In the genomic region with DNA sequence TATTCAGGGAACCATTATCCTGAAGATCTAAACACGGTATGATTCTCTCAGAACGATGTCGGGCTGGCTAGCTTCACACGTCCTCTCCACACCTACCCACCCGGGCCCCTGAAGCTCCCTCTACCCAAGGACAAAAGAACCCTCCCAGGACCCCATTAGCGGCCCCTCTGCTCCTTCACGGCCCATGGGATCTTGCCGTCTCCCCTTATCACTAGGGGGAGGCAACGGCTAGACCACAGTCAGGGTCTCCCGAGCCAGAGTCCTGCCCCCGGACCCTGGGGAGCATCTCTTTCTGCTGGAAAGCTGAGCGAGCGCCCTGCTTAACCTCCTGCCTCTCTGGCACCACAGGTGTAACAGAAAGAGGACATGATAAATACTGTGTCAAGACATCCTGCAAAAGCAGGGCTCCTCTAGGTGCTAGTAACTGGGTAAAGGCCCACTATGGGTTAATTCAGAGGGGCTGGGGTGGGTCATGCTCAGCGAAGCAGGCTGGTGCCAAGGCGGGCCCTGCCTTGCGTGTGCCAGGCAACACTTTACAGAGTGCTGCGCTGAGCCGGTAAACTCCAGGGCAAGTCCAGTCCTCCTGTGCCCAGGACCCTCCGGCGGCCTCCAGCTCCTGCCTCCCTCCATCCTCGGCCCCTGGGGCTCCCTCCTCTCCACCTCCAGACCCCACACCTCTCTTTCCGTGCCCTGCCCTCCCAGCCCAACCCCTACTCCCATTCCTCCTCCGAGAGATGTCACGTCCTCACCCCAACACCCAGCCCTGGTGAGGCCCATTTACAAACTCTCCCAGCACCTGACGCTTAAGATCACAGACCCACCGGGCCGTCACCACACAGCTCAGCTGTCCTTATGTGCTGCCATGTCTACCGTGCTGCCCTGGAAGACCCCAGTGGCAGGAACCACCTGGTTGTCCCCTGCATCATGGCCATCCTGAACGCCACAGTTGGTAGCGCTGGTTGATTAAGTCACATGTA, we compare ENCODE assay signal across 13 cellular contexts. TPM values are rescaled to one million over a fixed set of nuclear protein-coding genes. Genes with fewer than 3 reads are reported as not detected.
DNase-seq lines count a peak whose midpoint lies in the region; ATAC-seq and TF ChIP-seq lines count a peak whose summit lies in the region.
"Had no signal": no experiment of that assay in that cellular context is flagged by ENCODE, and none has a peak within 500 bp of the region (broad histone marks: within the 10 kb centered on the region; RNA-seq: fewer than 3 reads in every experiment).

No MANE protein-coding gene starts in this region.

- H3K4me1 Mint-ChIP-seq in IgD-negative memory B cell (peaks cover 18 to 45% (median 35%) of the 10 kb centered on the region in 3 donors), natural killer cell (peaks cover 39 to 53% of the 10 kb centered on the region in 2 donors)

- H3K27me3 ChIP-seq in BLaER1 treated with 17β-estradiol and CSF1 and Interleukin-3, amounts not matched to agents 10 nM and 100 nM, result no peaks in the 10 kb centered on the region
- no peaks in the 10 kb centered on the region for H3K27me3 ChIP-seq in dorsolateral prefrontal cortex
- H3K27me3 ChIP-seq: left lung had no signal

- peak overlapping the region; percentile 93 to 100 (median 98) for H3K4me2 ChIP-seq in BLaER1 treated with 17β-estradiol and CSF1 and Interleukin-3, amounts not matched to agents 10 nM and 100 nM

- H3K36me3 ChIP-seq in BLaER1 treated with 17β-estradiol and CSF1 and Interleukin-3, amounts not matched to agents 10 nM and 100 nM, result peaks cover 9 to 61% (median 36%) of the 10 kb centered on the region in 11 experiments; a peak in 21 of 22 replicates

- H3K4me1 ChIP-seq in BLaER1 treated with 17β-estradiol and CSF1 and Interleukin-3, amounts not matched to agents 10 nM and 100 nM, result peaks cover 63 to 94% (median 90%) of the 10 kb centered on the region in 10 experiments

- ATAC-seq in natural killer cell, result no peak
- no peak for ATAC-seq in HG03460 (IDR thresholded peaks at IDR 0.05; ENCODE audit: unreplicated experiment)
- no peak for ATAC-seq in HG02763 (IDR thresholded peaks at IDR 0.05; ENCODE audit: unreplicated experiment)
- ATAC-seq: K562, left lung had no signal

- DNase-seq in dorsolateral prefrontal cortex (no peak), natural killer cell (no peak), kidney tubule cell (ENCODE audit: low spot score) (no peak), RPMI8226 (no peak)
- DNase-seq: activated naive CD4-positive, alpha-beta T cell treated with anti-CD3 and anti-CD28 coated beads, Interleukin-2, amount 50 U/mL, for 16 hours; cortex of kidney; NCI-H1436 treated with DMSO at 0.1 percent for 48 hours had no signal

- peak overlapping the region; percentile 53 to 94 (median 92); a peak in 18 of 22 replicates for H3K9ac ChIP-seq in BLaER1 treated with 17β-estradiol and CSF1 and Interleukin-3, amounts not matched to agents 10 nM and 100 nM

- peaks cover 2% of the 10 kb centered on the region for H3K36me3 Mint-ChIP-seq in IgD-negative memory B cell
- H3K36me3 Mint-ChIP-seq in natural killer cell, result no peaks in the 10 kb centered on the region

- H3K9me3 Mint-ChIP-seq in IgD-negative memory B cell, result no peaks in the 10 kb centered on the region
- peaks cover 2 to 3% of the 10 kb centered on the region in 2 donors for H3K9me3 Mint-ChIP-seq in natural killer cell

- TF ChIP-seq CTCF in dorsolateral prefrontal cortex (IDR thresholded peaks at IDR 0.05 in 54 of 56, conservative IDR thresholded peaks at IDR 0.05 in 2 of 56; ENCODE audit: low read depth in 1 of 56, partially characterized antibody in 56 of 56) (no peak), natural killer cell (IDR thresholded peaks at IDR 0.05) (no peak)

- H3K9me3 ChIP-seq in BLaER1 treated with 17β-estradiol and CSF1 and Interleukin-3, amounts not matched to agents 10 nM and 100 nM (replicated peaks in 1 of 11), result peaks cover under 1 to 16% (median 15%) of the 10 kb centered on the region in 11 experiments; a peak in 19 of 22 replicates
- H3K9me3 ChIP-seq: left lung had no signal

- H3K27me3 Mint-ChIP-seq in IgD-negative memory B cell, result no peaks in the 10 kb centered on the region
- no peaks in the 10 kb centered on the region for H3K27me3 Mint-ChIP-seq in natural killer cell (ENCODE audit: low read depth in 2 of 2)

- peak overlapping the region; percentile 48 to 85 (median 74) for H3K4me3 Mint-ChIP-seq in IgD-negative memory B cell
- H3K4me3 Mint-ChIP-seq in natural killer cell, result peak overlapping the region; percentile 75

- peak overlapping the region in 6 of 10 experiments; percentile 93 to 99 (median 95); a peak in 10 of 20 replicates for H3K4me3 ChIP-seq in BLaER1 treated with 17β-estradiol and CSF1 and Interleukin-3, amounts not matched to agents 10 nM and 100 nM
- peak overlapping the region in 54 of 59 donors; percentile 5 to 99 (median 89) for H3K4me3 ChIP-seq in dorsolateral prefrontal cortex
- H3K4me3 ChIP-seq: K562 had no signal

- peak overlapping the region in 7 of 11 experiments; percentile 31 to 97 (median 91); a peak in 13 of 22 replicates for H3K27ac ChIP-seq in BLaER1 treated with 17β-estradiol and CSF1 and Interleukin-3, amounts not matched to agents 10 nM and 100 nM
- peak overlapping the region in 43 of 59 donors; percentile 4 to 99 (median 66) for H3K27ac ChIP-seq in dorsolateral prefrontal cortex

- peaks cover 68 to 77% (median 76%) of the 10 kb centered on the region in 11 experiments for H4K20me1 ChIP-seq in BLaER1 treated with 17β-estradiol and CSF1 and Interleukin-3, amounts not matched to agents 10 nM and 100 nM

- intact Hi-C loops in dorsolateral prefrontal cortex (cut with DNase I), result loop anchor here (5.0 kb wide), 4 partner anchors 44 to 211 kb away; no protein-coding TSS in a partner anchor
- intact Hi-C loops in natural killer cell (cut with micrococcal nuclease), result loop anchor here (5.0 kb wide), 1 partner anchor 76 kb away; no protein-coding TSS in a partner anchor

- H3K27ac Mint-ChIP-seq in IgD-negative memory B cell, result peak overlapping the region; percentile 31 to 92 (median 39)
- H3K27ac Mint-ChIP-seq in natural killer cell, result peak overlapping the region; percentile 76 to 86

RNA-seq across cellular contexts. Expression of gene TOLLIP, which starts 3.0 kb away (rescaled TPM):
- polyA plus RNA-seq in IgD-negative memory B cell, result 32.2 TPM
- total RNA-seq in dorsolateral prefrontal cortex, result 100 to 1,000 TPM; 129 to 348 (median 261) TPM
- 10 to 100 TPM; 49.3 to 61.8 (median 54.8) TPM for total RNA-seq in natural killer cell
